Comparison of ENCODE assay signal across 1 cellular context in the genomic region with DNA sequence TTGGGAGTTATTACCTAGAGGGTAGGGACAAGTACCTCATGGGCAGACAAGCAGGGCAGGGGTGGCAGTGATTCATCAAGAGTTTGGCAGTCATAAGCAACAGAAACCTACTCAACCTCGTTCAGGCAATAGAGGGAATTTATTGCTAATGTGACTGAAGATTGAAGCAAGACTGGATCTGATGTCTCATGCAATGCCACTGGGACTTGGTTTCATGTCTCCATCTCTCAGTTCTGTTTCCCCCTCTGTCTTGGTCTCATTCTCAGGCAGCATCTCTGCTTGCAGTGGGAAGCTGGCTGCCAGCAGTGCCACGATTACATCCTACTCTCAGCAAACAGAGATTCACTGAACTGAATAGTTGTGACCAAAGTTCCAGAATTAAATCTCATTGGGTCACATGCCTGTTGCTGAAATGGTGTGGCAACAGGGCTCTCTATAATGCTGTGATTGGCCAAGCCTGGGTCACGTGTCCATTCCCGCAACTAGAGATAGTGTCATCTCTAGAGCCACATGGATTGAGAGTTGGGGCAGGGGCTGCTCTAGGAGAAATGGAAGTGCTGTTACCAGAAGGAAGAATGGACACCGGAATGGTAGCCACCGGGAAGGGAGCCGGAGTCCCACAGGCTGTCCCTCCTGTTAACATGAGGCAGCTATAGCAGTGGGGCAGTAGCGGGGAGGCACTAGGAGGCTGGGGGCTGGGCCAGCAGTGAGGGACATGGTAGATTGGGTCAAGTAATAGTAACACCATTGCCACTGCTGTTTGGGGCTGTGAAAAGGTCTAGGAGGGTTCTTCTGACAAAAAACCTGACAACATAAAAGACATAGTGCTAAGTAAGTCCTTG.
TF ChIP-seq lines count a peak whose summit lies in the region.

No MANE protein-coding gene starts in this region.

TF ChIP-seq in K562, 482 proteins besides CTCF, POLR2A, EP300 and RAD21 (continued from another document):
- TF ChIP-seq, protein P1, sequence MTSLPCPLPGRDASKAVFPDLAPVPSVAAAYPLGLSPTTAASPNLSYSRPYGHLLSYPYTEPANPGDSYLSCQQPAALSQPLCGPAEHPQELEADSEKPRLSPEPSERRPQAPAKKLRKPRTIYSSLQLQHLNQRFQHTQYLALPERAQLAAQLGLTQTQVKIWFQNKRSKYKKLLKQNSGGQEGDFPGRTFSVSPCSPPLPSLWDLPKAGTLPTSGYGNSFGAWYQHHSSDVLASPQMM (CRISPR knock-in tag; IDR thresholded peaks at IDR 0.05), result no peak
- TF ChIP-seq CEBPB (tag; IDR thresholded peaks at IDR 0.05) (peak; percentile 97), GTF2E2 (tag; IDR thresholded peaks at IDR 0.05) (peak; percentile 61; the same call in 1 of the 2 replicates), MBD2 (IDR thresholded peaks at IDR 0.05; ENCODE audit: borderline replicate concordance, low read depth) (no peak), OTX1 (CRISPR knock-in tag; IDR thresholded peaks at IDR 0.05) (peak; percentile 71; the same call in 1 of the 2 replicates), BRCA1 (IDR thresholded peaks at IDR 0.05) (no peak), BRCA1 (CRISPR knock-in tag; IDR thresholded peaks at IDR 0.05) (no peak), EHMT2 (IDR thresholded peaks at IDR 0.05) (0 out of 2 replicates have a peak, but pooled peaks have one; percentile 54), NR3C1 (CRISPR knock-in tag; IDR thresholded peaks at IDR 0.05) (no peak), ZNF324 (CRISPR knock-in tag; IDR thresholded peaks at IDR 0.05) (peak; percentile 5; the same call in 1 of the 2 replicates), ZNF584 (CRISPR knock-in tag; IDR thresholded peaks at IDR 0.05; ENCODE audit: low read depth) (peak; percentile 96)
- TF ChIP-seq, protein P2, sequence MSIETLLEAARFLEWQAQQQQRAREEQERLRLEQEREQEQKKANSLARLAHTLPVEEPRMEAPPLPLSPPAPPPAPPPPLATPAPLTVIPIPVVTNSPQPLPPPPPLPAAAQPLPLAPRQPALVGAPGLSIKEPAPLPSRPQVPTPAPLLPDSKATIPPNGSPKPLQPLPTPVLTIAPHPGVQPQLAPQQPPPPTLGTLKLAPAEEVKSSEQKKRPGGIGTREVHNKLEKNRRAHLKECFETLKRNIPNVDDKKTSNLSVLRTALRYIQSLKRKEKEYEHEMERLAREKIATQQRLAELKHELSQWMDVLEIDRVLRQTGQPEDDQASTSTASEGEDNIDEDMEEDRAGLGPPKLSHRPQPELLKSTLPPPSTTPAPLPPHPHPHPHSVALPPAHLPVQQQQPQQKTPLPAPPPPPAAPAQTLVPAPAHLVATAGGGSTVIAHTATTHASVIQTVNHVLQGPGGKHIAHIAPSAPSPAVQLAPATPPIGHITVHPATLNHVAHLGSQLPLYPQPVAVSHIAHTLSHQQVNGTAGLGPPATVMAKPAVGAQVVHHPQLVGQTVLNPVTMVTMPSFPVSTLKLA (conservative IDR thresholded peaks at IDR 0.05), result peak; percentile 78 to 81
